In the genomic region with DNA sequence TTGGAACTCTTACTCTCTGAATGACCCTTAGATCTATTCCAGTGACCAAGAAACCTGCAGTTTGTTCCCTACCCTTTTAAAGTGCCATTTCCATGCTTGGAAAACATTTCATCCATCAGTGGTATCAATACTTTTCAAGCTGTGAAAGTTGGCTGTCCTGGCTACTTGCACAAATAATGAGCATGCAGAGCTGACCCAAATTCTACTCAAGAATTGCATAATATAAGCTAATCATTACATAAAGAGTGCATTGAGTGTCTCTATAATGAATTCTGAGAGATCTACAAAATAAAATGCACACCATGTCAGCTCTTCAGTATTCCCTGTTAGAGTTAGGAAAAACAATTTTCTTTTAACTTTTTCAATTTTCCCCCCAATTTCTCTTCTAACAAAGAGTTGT, we compare ENCODE assay signal across 21 cellular contexts.
DNase-seq lines count a peak whose midpoint lies in the region; ATAC-seq and TF ChIP-seq lines count a peak whose summit lies in the region.
"Had no signal": no experiment of that assay in that cellular context is flagged by ENCODE, and none has a peak within 500 bp of the region (broad histone marks: within the 10 kb centered on the region; RNA-seq: fewer than 3 reads in every experiment).

No MANE protein-coding gene starts in this region.

- H3K79me1 ChIP-seq in neuronal stem cell (ENCODE audit: low read depth, low read length): no peaks in the 10 kb centered on the region

- no peak overlapping the region for H2AK5ac ChIP-seq in neuronal stem cell (ENCODE audit: low read depth, low read length)

- H4K91ac ChIP-seq in neuronal stem cell (ENCODE audit: low read depth, low read length, poor library complexity): no peak overlapping the region

- H3K4me3 Mint-ChIP-seq in WTC11: no peak overlapping the region
- H3K4me3 Mint-ChIP-seq: CD14-positive monocyte; CD4-positive, alpha-beta T cell; CD8-positive, alpha-beta memory T cell had no signal

- H3K4me2 ChIP-seq in neuronal stem cell (ENCODE audit: insufficient read depth, low read length, poor library complexity, severe bottlenecking): no peak overlapping the region
- H3K4me2 ChIP-seq: A549; BLaER1 treated with 17β-estradiol and CSF1 and Interleukin-3, amounts not matched to agents 10 nM and 100 nM had no signal

- no peak overlapping the region for H3K18ac ChIP-seq in neuronal stem cell (ENCODE audit: low read length)

- H3K4me1 ChIP-seq in left lung (no peaks in the 10 kb centered on the region), neuronal stem cell (ENCODE audit: control insufficient read depth in 2 of 2, insufficient read depth in 1 of 2, low read depth in 1 of 2, low read length in 2 of 2) (peaks cover 4% of the 10 kb centered on the region in 2 donors), suprapubic skin (no peaks in the 10 kb centered on the region), HAP-1 (peaks cover 2% of the 10 kb centered on the region; the same call in 1 of the 2 replicates)
- H3K4me1 ChIP-seq: A549; BE2C; BLaER1 treated with 17β-estradiol and CSF1 and Interleukin-3, amounts not matched to agents 10 nM and 100 nM had no signal

- ATAC-seq in GM19438 (IDR thresholded peaks at IDR 0.05; ENCODE audit: low read depth, unreplicated experiment) (peak; percentile 13), WTC11 (no peak), left lung (peak; percentile 16)
- ATAC-seq: A549 had no signal

- peak overlapping the region; percentile 6 for H2AFZ ChIP-seq in neuronal stem cell (ENCODE audit: low read length)
- H2AFZ ChIP-seq: GM23248 had no signal

- no peak overlapping the region for H2BK5ac ChIP-seq in neuronal stem cell (ENCODE audit: low read length)

- H3K27ac ChIP-seq in left lung (no peak overlapping the region), neuronal stem cell (replicated peaks; ENCODE audit: low read length) (no peak overlapping the region), suprapubic skin (no peak overlapping the region)
- H3K27ac ChIP-seq: A549; BLaER1 treated with 17β-estradiol and CSF1 and Interleukin-3, amounts not matched to agents 10 nM and 100 nM; GM23248 had no signal

- TF ChIP-seq POLR2A in suprapubic skin (IDR thresholded peaks at IDR 0.05): no peak

- no peak overlapping the region for H2BK12ac ChIP-seq in neuronal stem cell (ENCODE audit: low read length)

- no peak overlapping the region for H2BK120ac ChIP-seq in neuronal stem cell (ENCODE audit: low read depth, low read length)

- DNase-seq in WTC11 (ENCODE audit: low spot score): no peak
- no peak for DNase-seq in left lung
- no peak for DNase-seq in neuronal stem cell (ENCODE audit: low spot score)
- DNase-seq in suprapubic skin (ENCODE audit: low spot score in 2 of 2): no peak
- no peak for DNase-seq in HAP-1 (ENCODE audit: low spot score in 2 of 2)
- DNase-seq in NCI-H187 (lab: John Stamatoyannopoulos, UW): no peak
- DNase-seq: 8988T; ACHN; AML-193; BE2C; CD4-positive, alpha-beta T cell; CD8-positive, alpha-beta memory T cell; DMS 273 treated with DMSO at 0.1 percent for 48 hours; DMS79 treated with DMSO at 0.1 percent for 48 hours; GF-D8; GM23248; HCEC 1CT had no signal

- CTCF ChIA-PET in WTC11 (lab: Charles Lee): no interaction called here

- H3K36me3 Mint-ChIP-seq in WTC11: no peaks in the 10 kb centered on the region
- H3K36me3 Mint-ChIP-seq: CD14-positive monocyte; CD8-positive, alpha-beta memory T cell had no signal

- peak overlapping the region; percentile 40; the same call in 1 of the 2 replicates for H3K27ac Mint-ChIP-seq in WTC11
- H3K27ac Mint-ChIP-seq: CD14-positive monocyte; CD4-positive, alpha-beta T cell had no signal

- H3K27me3 ChIP-seq in left lung (no peaks in the 10 kb centered on the region), neuronal stem cell (ENCODE audit: control insufficient read depth in 3 of 3, insufficient read depth in 3 of 3, low read depth in 1 of 3, low read length in 3 of 3) (no peaks in the 10 kb centered on the region), suprapubic skin (no peaks in the 10 kb centered on the region), HAP-1 (ENCODE audit: low read depth) (no peaks in the 10 kb centered on the region)
- H3K27me3 ChIP-seq: BE2C; BLaER1 treated with 17β-estradiol and CSF1 and Interleukin-3, amounts not matched to agents 10 nM and 100 nM had no signal

- H3K4me3 ChIP-seq in left lung: no peak overlapping the region
- no peak overlapping the region for H3K4me3 ChIP-seq in neuronal stem cell (ENCODE audit: low read length in 2 of 2)
- H3K4me3 ChIP-seq in suprapubic skin: no peak overlapping the region
- no peak overlapping the region for H3K4me3 ChIP-seq in HAP-1
- H3K4me3 ChIP-seq: A549; BLaER1 treated with 17β-estradiol and CSF1 and Interleukin-3, amounts not matched to agents 10 nM and 100 nM; GM23248 had no signal

- H3K23ac ChIP-seq in neuronal stem cell (ENCODE audit: low read depth, low read length, poor library complexity): no peak overlapping the region

- H3K4ac ChIP-seq in neuronal stem cell (ENCODE audit: low read length): no peak overlapping the region

- POLR2A ChIA-PET in WTC11 (lab: Charles Lee): no interaction called here

- TF ChIP-seq CTCF in WTC11 (IDR thresholded peaks at IDR 0.05) (no peak), left lung (IDR thresholded peaks at IDR 0.05) (no peak), suprapubic skin (IDR thresholded peaks at IDR 0.05) (no peak)

- H3K14ac ChIP-seq in neuronal stem cell (ENCODE audit: low read length): no peak overlapping the region

- no peak overlapping the region for H4K8ac ChIP-seq in neuronal stem cell (ENCODE audit: low read depth, low read length)

- no peaks in the 10 kb centered on the region for H3K9me3 Mint-ChIP-seq in WTC11
- H3K9me3 Mint-ChIP-seq: CD8-positive, alpha-beta memory T cell had no signal

- no peak overlapping the region for H3K9ac ChIP-seq in neuronal stem cell (ENCODE audit: low read depth, low read length, poor library complexity)
- H3K9ac ChIP-seq: BLaER1 treated with 17β-estradiol and CSF1 and Interleukin-3, amounts not matched to agents 10 nM and 100 nM; GM23248 had no signal

- TF ChIP-seq EP300 in suprapubic skin (IDR thresholded peaks at IDR 0.05): no peak

- H2BK15ac ChIP-seq in neuronal stem cell (ENCODE audit: low read length): no peak overlapping the region

- no peaks in the 10 kb centered on the region for H3K27me3 Mint-ChIP-seq in WTC11 (ENCODE audit: low read depth)
- H3K27me3 Mint-ChIP-seq: CD4-positive, alpha-beta T cell; CD8-positive, alpha-beta memory T cell had no signal

- no peaks in the 10 kb centered on the region for H3K9me3 ChIP-seq in left lung
- H3K9me3 ChIP-seq in neuronal stem cell (replicated peaks in 1 of 2; ENCODE audit: control insufficient read depth in 2 of 2, insufficient read depth in 1 of 2, low read depth in 1 of 2, low read length in 2 of 2): no peaks in the 10 kb centered on the region
- no peaks in the 10 kb centered on the region for H3K9me3 ChIP-seq in suprapubic skin
- H3K9me3 ChIP-seq in HAP-1: no peaks in the 10 kb centered on the region
- H3K9me3 ChIP-seq: A549; BE2C; BLaER1 treated with 17β-estradiol and CSF1 and Interleukin-3, amounts not matched to agents 10 nM and 100 nM had no signal

- H3K4me1 Mint-ChIP-seq in WTC11: peaks cover 32% of the 10 kb centered on the region
- H3K4me1 Mint-ChIP-seq: CD14-positive monocyte; CD8-positive, alpha-beta memory T cell had no signal

- H3K36me3 ChIP-seq in left lung (no peaks in the 10 kb centered on the region), neuronal stem cell (replicated peaks in 1 of 2; ENCODE audit: control insufficient read depth in 2 of 2, insufficient read depth in 2 of 2, low read length in 2 of 2) (no peaks in the 10 kb centered on the region), suprapubic skin (no peaks in the 10 kb centered on the region), HAP-1 (replicated peaks) (no peaks in the 10 kb centered on the region)
- H3K36me3 ChIP-seq: BE2C; BLaER1 treated with 17β-estradiol and CSF1 and Interleukin-3, amounts not matched to agents 10 nM and 100 nM had no signal

- in situ Hi-C loops in HAP-1 (cut with MboI; ENCODE audit: low sequenced_read_pairs): no loop called here

- intact Hi-C loops in left lung (cut with DNase I): no loop called here

TF ChIP-seq in WTC11, 78 proteins besides CTCF, POLR2A, EP300 and RAD21:
- no peak for TF ChIP-seq SMAD4 (CRISPR knock-in tag; IDR thresholded peaks at IDR 0.05)
- TF ChIP-seq IRF2 (CRISPR knock-in tag; IDR thresholded peaks at IDR 0.05; ENCODE audit: borderline replicate concordance, low read depth): no peak
